In the genomic region with DNA sequence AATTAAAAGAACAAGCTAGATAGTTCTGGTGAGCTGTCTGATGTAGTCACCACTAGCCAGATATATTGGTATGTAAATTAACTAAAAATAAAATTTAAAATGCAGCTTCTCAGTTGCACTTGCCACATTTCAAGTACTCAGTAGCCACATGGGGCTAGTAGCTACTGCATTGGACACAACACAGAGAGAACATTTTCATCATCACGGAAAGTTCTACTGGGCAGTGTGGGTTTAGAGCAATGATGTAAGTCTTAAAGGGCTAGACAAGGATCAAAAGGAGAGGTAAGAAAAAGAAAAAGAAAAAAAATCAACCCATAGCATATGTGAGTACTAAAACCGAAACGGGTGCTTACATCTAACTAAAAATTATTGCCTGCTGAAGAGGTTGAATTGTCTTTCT, we compare ENCODE assay signal across 1 cellular context.
TF ChIP-seq lines count a peak whose summit lies in the region.

No MANE protein-coding gene starts in this region.

TF ChIP-seq in GM23338, 12 proteins besides CTCF, POLR2A, EP300 and RAD21 (continued from another document):
- no peak for TF ChIP-seq POLR2AphosphoS5 (IDR thresholded peaks at IDR 0.05; ENCODE audit: low read depth)
- no peak for TF ChIP-seq NANOG (IDR thresholded peaks at IDR 0.05; ENCODE audit: borderline replicate concordance)
- TF ChIP-seq ZNF331 (CRISPR knock-in tag; IDR thresholded peaks at IDR 0.05; ENCODE audit: low read depth), result no peak
- no peak for TF ChIP-seq JUNB (IDR thresholded peaks at IDR 0.05; ENCODE audit: unreplicated experiment)
- TF ChIP-seq STAT1 (IDR thresholded peaks at IDR 0.05; ENCODE audit: unreplicated experiment), result no peak
- TF ChIP-seq, protein P1, sequence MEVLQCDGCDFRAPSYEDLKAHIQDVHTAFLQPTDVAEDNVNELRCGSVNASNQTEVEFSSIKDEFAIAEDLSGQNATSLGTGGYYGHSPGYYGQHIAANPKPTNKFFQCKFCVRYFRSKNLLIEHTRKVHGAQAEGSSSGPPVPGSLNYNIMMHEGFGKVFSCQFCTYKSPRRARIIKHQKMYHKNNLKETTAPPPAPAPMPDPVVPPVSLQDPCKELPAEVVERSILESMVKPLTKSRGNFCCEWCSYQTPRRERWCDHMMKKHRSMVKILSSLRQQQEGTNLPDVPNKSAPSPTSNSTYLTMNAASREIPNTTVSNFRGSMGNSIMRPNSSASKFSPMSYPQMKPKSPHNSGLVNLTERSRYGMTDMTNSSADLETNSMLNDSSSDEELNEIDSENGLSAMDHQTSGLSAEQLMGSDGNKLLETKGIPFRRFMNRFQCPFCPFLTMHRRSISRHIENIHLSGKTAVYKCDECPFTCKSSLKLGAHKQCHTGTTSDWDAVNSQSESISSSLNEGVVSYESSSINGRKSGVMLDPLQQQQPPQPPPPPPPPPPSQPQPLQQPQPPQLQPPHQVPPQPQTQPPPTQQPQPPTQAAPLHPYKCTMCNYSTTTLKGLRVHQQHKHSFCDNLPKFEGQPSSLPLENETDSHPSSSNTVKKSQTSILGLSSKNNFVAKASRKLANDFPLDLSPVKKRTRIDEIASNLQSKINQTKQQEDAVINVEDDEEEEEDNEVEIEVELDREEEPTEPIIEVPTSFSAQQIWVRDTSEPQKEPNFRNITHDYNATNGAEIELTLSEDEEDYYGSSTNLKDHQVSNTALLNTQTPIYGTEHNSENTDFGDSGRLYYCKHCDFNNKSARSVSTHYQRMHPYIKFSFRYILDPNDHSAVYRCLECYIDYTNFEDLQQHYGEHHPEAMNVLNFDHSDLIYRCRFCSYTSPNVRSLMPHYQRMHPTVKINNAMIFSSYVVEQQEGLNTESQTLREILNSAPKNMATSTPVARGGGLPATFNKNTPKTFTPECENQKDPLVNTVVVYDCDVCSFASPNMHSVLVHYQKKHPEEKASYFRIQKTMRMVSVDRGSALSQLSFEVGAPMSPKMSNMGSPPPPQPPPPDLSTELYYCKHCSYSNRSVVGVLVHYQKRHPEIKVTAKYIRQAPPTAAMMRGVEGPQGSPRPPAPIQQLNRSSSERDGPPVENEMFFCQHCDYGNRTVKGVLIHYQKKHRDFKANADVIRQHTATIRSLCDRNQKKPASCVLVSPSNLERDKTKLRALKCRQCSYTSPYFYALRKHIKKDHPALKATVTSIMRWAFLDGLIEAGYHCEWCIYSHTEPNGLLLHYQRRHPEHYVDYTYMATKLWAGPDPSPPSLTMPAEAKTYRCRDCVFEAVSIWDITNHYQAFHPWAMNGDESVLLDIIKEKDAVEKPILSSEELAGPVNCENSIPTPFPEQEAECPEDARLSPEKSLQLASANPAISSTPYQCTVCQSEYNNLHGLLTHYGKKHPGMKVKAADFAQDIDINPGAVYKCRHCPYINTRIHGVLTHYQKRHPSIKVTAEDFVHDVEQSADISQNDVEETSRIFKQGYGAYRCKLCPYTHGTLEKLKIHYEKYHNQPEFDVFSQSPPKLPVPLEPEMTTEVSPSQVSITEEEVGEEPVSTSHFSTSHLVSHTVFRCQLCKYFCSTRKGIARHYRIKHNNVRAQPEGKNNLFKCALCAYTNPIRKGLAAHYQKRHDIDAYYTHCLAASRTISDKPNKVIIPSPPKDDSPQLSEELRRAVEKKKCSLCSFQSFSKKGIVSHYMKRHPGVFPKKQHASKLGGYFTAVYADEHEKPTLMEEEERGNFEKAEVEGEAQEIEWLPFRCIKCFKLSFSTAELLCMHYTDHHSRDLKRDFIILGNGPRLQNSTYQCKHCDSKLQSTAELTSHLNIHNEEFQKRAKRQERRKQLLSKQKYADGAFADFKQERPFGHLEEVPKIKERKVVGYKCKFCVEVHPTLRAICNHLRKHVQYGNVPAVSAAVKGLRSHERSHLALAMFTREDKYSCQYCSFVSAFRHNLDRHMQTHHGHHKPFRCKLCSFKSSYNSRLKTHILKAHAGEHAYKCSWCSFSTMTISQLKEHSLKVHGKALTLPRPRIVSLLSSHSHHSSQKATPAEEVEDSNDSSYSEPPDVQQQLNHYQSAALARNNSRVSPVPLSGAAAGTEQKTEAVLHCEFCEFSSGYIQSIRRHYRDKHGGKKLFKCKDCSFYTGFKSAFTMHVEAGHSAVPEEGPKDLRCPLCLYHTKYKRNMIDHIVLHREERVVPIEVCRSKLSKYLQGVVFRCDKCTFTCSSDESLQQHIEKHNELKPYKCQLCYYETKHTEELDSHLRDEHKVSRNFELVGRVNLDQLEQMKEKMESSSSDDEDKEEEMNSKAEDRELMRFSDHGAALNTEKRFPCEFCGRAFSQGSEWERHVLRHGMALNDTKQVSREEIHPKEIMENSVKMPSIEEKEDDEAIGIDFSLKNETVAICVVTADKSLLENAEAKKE (CRISPR knock-in tag; IDR thresholded peaks at IDR 0.05), result no peak
- TF ChIP-seq CREB1 (CRISPR knock-in tag; IDR thresholded peaks at IDR 0.05; ENCODE audit: low read depth), result no peak
